Comparison of ENCODE assay signal across 23 cellular contexts in the genomic region with DNA sequence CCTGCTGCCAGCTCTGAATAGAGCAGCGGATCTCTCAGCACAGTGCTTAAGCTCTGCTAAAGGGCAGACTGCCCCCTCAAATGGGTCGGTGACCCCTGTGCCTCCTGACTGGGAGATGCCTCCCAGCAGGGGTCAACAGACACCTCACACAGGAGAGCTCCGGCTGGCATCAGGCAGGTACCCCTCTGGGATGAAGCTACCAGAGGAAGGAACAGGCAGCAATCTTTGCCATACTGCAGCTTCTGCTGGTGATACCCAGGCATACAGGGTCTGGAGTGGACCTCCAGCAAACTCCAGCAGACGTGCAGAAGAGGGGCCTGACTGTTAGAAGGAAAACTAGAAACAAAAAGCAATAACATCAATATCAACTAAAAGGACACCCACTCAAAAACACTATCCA.
A peak's percentile ranks its signal among the peaks of the same experiment; 100 is the strongest.
DNase-seq lines count a peak whose midpoint lies in the region; ATAC-seq and TF ChIP-seq lines count a peak whose summit lies in the region.
"Had no signal": no experiment of that assay in that cellular context is flagged by ENCODE, and none has a peak within 500 bp of the region (broad histone marks: within the 10 kb centered on the region; RNA-seq: fewer than 3 reads in every experiment).

No MANE protein-coding gene starts in this region.

- WGBS in heart right ventricle, 2 donors: 84 to 91% methylated on average over 4 of the region's 4 CpGs
- WGBS in spleen, 5 donors: 77 to 95% (median 87%) methylated on average over 3 to 4 of the region's 4 CpGs
- 96% methylated on average over 4 of the region's 4 CpGs for WGBS in hepatocyte (ENCODE audit: low lambda C conversion rate, missing lambda C conversion rate)
- 88 to 90% methylated on average over 4 of the region's 4 CpGs for WGBS in aorta, 2 donors

- H3K9me3 ChIP-seq in heart right ventricle (peaks cover 0 to 14% (median 0%) of the 10 kb centered on the region in 11 donors), spleen (peaks cover 0 to 17% (median 2%) of the 10 kb centered on the region in 8 donors), hepatocyte (ENCODE audit: low read depth) (no peaks in the 10 kb centered on the region), aorta (ENCODE audit: control insufficient read depth, low read length) (no peaks in the 10 kb centered on the region)
- H3K9me3 ChIP-seq: BE2C, BLaER1 had no signal

- H4K20me1 ChIP-seq in hepatocyte (ENCODE audit: insufficient read depth, poor library complexity, severe bottlenecking): no peaks in the 10 kb centered on the region
- H4K20me1 ChIP-seq: BLaER1 had no signal

- no peaks in the 10 kb centered on the region for H3K9me2 ChIP-seq in hepatocyte (replicated peaks; ENCODE audit: insufficient read depth)

- H3K27me3 ChIP-seq in heart right ventricle: no peaks in the 10 kb centered on the region
- H3K27me3 ChIP-seq in spleen (replicated peaks in 1 of 7): no peaks in the 10 kb centered on the region
- H3K27me3 ChIP-seq in hepatocyte: no peaks in the 10 kb centered on the region
- no peaks in the 10 kb centered on the region for H3K27me3 ChIP-seq in aorta (ENCODE audit: control insufficient read depth in 1 of 2, insufficient read depth in 2 of 2, low read length in 1 of 2)
- H3K27me3 ChIP-seq: BE2C, BLaER1 had no signal

- H3K36me3 ChIP-seq in heart right ventricle: no peaks in the 10 kb centered on the region
- H3K36me3 ChIP-seq in spleen: no peaks in the 10 kb centered on the region
- no peaks in the 10 kb centered on the region for H3K36me3 ChIP-seq in hepatocyte (replicated peaks; ENCODE audit: insufficient read depth, low read depth)
- H3K36me3 ChIP-seq in aorta (ENCODE audit: control insufficient read depth in 1 of 2, insufficient read depth in 2 of 2, low read length in 1 of 2): no peaks in the 10 kb centered on the region
- H3K36me3 ChIP-seq: BE2C, BLaER1 had no signal

- H3K4me2 ChIP-seq in hepatocyte: no peak overlapping the region
- H3K4me2 ChIP-seq: BLaER1 had no signal

- H3K4me3 ChIP-seq in heart right ventricle: no peak overlapping the region
- H3K4me3 ChIP-seq in spleen: no peak overlapping the region
- H3K4me3 ChIP-seq in hepatocyte: no peak overlapping the region
- no peak overlapping the region for H3K4me3 ChIP-seq in aorta (ENCODE audit: low read length in 2 of 2)
- H3K4me3 ChIP-seq: BLaER1, GM12878 had no signal

- TF ChIP-seq CTCF in heart right ventricle (IDR thresholded peaks at IDR 0.05): no peak
- TF ChIP-seq CTCF in spleen (IDR thresholded peaks at IDR 0.05 in 8 of 11, conservative IDR thresholded peaks at IDR 0.05 in 3 of 11): no peak
- TF ChIP-seq CTCF in hepatocyte (IDR thresholded peaks at IDR 0.05; ENCODE audit: poor library complexity): no peak

- TF ChIP-seq POLR2A in spleen (IDR thresholded peaks at IDR 0.05): no peak

- H3K4me1 ChIP-seq in heart right ventricle: no peaks in the 10 kb centered on the region
- no peaks in the 10 kb centered on the region for H3K4me1 ChIP-seq in spleen
- H3K4me1 ChIP-seq in hepatocyte (ENCODE audit: insufficient read depth): no peaks in the 10 kb centered on the region
- H3K4me1 ChIP-seq in aorta (ENCODE audit: control insufficient read depth in 1 of 2, insufficient read depth in 2 of 2, low read length in 2 of 2): no peaks in the 10 kb centered on the region
- H3K4me1 ChIP-seq: BE2C, BLaER1 had no signal

- H2AFZ ChIP-seq in hepatocyte: no peak overlapping the region

- H3K27ac ChIP-seq in heart right ventricle: no peak overlapping the region
- H3K27ac ChIP-seq in spleen: no peak overlapping the region
- no peak overlapping the region for H3K27ac ChIP-seq in hepatocyte
- H3K27ac ChIP-seq in aorta (ENCODE audit: low read depth in 1 of 2, low read length in 2 of 2): no peak overlapping the region
- H3K27ac ChIP-seq: BLaER1 had no signal

- DNase-seq in cardiac septum (ENCODE audit: low spot score): peak; percentile 55
- no peak for DNase-seq in heart right ventricle
- peak; percentile 59 for DNase-seq in mesenteric fat pad (ENCODE audit: low spot score)
- DNase-seq in spleen: peak; percentile 41
- no peak for DNase-seq in hepatocyte (ENCODE audit: low spot score)
- no peak for DNase-seq in aorta
- DNase-seq: 8988T; ACHN; BE2C; C1 segment of cervical spinal cord; CD4-positive, alpha-beta memory T cell; CD4-positive, CD25-positive, alpha-beta regulatory T cell; CD8-positive, alpha-beta memory T cell; COR-L47; DMS 273 treated with DMSO at 0.1 percent for 48 hours; DMS153; DMS53; DMS79; DND-41; EL; GDM1 had no signal

- intact Hi-C loops in cardiac septum (cut with DNase I): no loop called here
- intact Hi-C loops in heart right ventricle (cut with DNase I): no loop called here
- intact Hi-C loops in spleen (cut with DNase I; ENCODE audit: low total_unique reads): no loop called here
- intact Hi-C loops in aorta (cut with DNase I): no loop called here

- H3K79me2 ChIP-seq in hepatocyte: no peaks in the 10 kb centered on the region

- no peak for ATAC-seq in heart right ventricle
- ATAC-seq in aorta (ENCODE audit: low FRiP score): no peak
- ATAC-seq: GM12878 had no signal

Comparison
In these comparisons a context has a peak if more than half of its experiments do, and no peak if none do; other contexts are left out.
1. DNase-seq: peak in cardiac septum (single experiment), mesenteric fat pad (single experiment) and spleen (single experiment); none in heart right ventricle (0 of 2), hepatocyte (single experiment) and aorta (0 of 2).